8 cellular contexts compared by ENCODE assay signal in the genomic region with DNA sequence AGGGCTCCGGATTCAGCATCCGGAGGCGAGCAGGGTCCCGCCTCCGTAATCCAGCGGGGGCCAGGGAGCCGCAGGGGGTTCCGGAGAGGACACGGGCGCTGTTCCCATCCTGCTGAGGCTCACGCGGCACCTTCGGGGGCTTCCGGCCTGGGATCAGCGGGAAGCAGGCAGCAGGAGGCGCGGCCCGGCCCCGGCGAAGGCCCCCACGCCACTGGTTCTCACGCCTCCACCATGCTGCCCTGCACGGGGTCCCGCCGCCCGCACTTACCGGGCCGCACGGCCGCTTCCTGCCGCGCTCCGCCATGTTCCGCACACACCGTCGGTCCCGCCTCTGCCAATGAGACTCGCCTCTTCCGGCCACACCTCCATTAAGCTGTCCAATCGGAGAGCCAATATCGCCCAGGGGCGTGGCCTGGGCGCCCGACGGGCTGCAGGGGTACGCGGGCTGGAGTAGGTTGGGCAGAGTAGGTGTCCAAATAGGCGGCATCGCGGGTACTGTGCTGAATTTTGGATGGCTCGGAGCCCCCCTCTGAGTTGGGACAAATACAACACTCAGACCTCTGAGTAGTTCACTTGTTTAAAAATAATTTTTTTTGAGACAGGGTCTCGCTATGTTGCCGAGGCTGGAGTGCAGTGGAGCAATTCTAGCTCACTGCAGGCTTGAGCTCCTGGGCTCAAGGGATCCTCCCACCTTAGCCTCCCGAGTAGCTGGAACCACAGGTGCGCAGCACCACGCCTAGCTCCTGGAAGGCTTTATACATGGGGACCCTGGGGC. TPM values are rescaled to one million over a fixed set of nuclear protein-coding genes. Genes with fewer than 3 reads are reported as not detected.
DNase-seq lines count a peak whose midpoint lies in the region; ATAC-seq and TF ChIP-seq lines count a peak whose summit lies in the region.

A gene with protein sequence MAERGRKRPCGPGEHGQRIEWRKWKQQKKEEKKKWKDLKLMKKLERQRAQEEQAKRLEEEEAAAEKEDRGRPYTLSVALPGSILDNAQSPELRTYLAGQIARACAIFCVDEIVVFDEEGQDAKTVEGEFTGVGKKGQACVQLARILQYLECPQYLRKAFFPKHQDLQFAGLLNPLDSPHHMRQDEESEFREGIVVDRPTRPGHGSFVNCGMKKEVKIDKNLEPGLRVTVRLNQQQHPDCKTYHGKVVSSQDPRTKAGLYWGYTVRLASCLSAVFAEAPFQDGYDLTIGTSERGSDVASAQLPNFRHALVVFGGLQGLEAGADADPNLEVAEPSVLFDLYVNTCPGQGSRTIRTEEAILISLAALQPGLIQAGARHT (minus strand): TSS at position 318 of the 775 bp plus-strand sequence. CDS start 14 bp downstream, at position 304.

- H3K4me1 Mint-ChIP-seq in activated naive CD4-positive, alpha-beta T cell treated with anti-CD3 and anti-CD28 coated beads, Interleukin-2, amount 10 ng/mL, durations not matched to agents 7 days and 5 days = peaks cover 28% of the 10 kb centered on the region

- no peaks in the 10 kb centered on the region for H3K27me3 ChIP-seq in gastroesophageal sphincter

- peak within 1 kb of the TSS; percentile 26 to 90 (median 80) for H3K27ac ChIP-seq in gastroesophageal sphincter

- peak within 1 kb of the TSS; percentile 55 to 89 for H3K4me3 ChIP-seq in gastroesophageal sphincter

- H3K27me3 Mint-ChIP-seq in activated naive CD4-positive, alpha-beta T cell treated with anti-CD3 and anti-CD28 coated beads, Interleukin-2, amount 10 ng/mL, durations not matched to agents 7 days and 5 days = no peaks in the 10 kb centered on the region

- TF ChIP-seq POLR2A in gastroesophageal sphincter (IDR thresholded peaks at IDR 0.05) = peak; percentile 56 to 63

- H3K36me3 Mint-ChIP-seq in activated naive CD4-positive, alpha-beta T cell treated with anti-CD3 and anti-CD28 coated beads, Interleukin-2, amount 10 ng/mL, durations not matched to agents 7 days and 5 days = peaks cover 29% of the 10 kb centered on the region

- POLR2A ChIA-PET in HEK293T (lab: Yijun Ruan, JAX) = interaction anchor here (0.5 to 2.6 kb wide), 14 partner anchors 9 to 199 kb away, joined by 3 to 57 read pairs (median 4); a partner anchor contains a TSS

- H3K4me1 ChIP-seq in gastroesophageal sphincter = peaks cover 0 to 26% (median 4%) of the 10 kb centered on the region in 3 donors

- H3K9me3 Mint-ChIP-seq in activated naive CD4-positive, alpha-beta T cell treated with anti-CD3 and anti-CD28 coated beads, Interleukin-2, amount 10 ng/mL, durations not matched to agents 7 days and 5 days = no peaks in the 10 kb centered on the region

- TF ChIP-seq CTCF in gastroesophageal sphincter (IDR thresholded peaks at IDR 0.05) = peak in 1 of 4 experiments; percentile 19

- H3K4me3 Mint-ChIP-seq in activated naive CD4-positive, alpha-beta T cell treated with anti-CD3 and anti-CD28 coated beads, Interleukin-2, amount 10 ng/mL, durations not matched to agents 7 days and 5 days = peak within 1 kb of the TSS; percentile 97

- TF ChIP-seq EP300 in gastroesophageal sphincter (IDR thresholded peaks at IDR 0.05) = no peak

- WGBS in gastroesophageal sphincter (ENCODE audit: low coverage in 1 of 2), 2 donors = 1 to 2% methylated on average over 13 to 14 of the region's 56 CpGs

- peak within 1 kb of the TSS; percentile 90 for H3K27ac Mint-ChIP-seq in activated naive CD4-positive, alpha-beta T cell treated with anti-CD3 and anti-CD28 coated beads, Interleukin-2, amount 10 ng/mL, durations not matched to agents 7 days and 5 days

- DNase-seq in GF-D8 (lab: John Stamatoyannopoulos, UW) (peak; percentile 81), HEK293T (ENCODE audit: extremely low spot score) (peak; percentile 99), MV-4-11 (lab: John Stamatoyannopoulos, UW) (peak; percentile 92), SK-N-DZ (ENCODE audit: low spot score) (peak; percentile 93), non-pigmented ciliary epithelial cell (ENCODE audit: low read depth) (peak; percentile 54), superior temporal gyrus (ENCODE audit: extremely low spot score) (peak; percentile 98)
- DNase-seq in activated naive CD4-positive, alpha-beta T cell treated with anti-CD3 and anti-CD28 coated beads, Interleukin-2, amount 10 ng/mL, durations not matched to agents 7 days and 5 days = peak; percentile 96

- CTCF ChIA-PET in HEK293T (lab: Yijun Ruan, JAX) = interaction anchor here (0.8 to 1.4 kb wide), 2 partner anchors 11 to 93 kb away, joined by 3 to 20 read pairs; a partner anchor contains a TSS
- CTCF ChIA-PET in activated naive CD4-positive, alpha-beta T cell treated with anti-CD3 and anti-CD28 coated beads, Interleukin-2, amount 10 ng/mL, durations not matched to agents 7 days and 5 days (lab: Charles Lee) = interaction anchor here (0.7 to 4.7 kb wide), 5 partner anchors 9 to 98 kb away, joined by 3 to 22 read pairs (median 3); a partner anchor contains a TSS

- ATAC-seq in gastroesophageal sphincter = peak; percentile 100

- no peaks in the 10 kb centered on the region for H3K9me3 ChIP-seq in gastroesophageal sphincter

- peaks cover 0 to 49% of the 10 kb centered on the region in 2 donors for H3K36me3 ChIP-seq in gastroesophageal sphincter

TF ChIP-seq in HEK293T, 16 proteins besides CTCF, POLR2A, EP300 and RAD21:
- TF ChIP-seq ELF4 (IDR thresholded peaks at IDR 0.05) = peak; percentile 39; the same call in 1 of the 2 replicates
- no peak for TF ChIP-seq LEF1 (IDR thresholded peaks at IDR 0.05; ENCODE audit: borderline replicate concordance)
- no peak for TF ChIP-seq FOXM1 (IDR thresholded peaks at IDR 0.05; ENCODE audit: borderline replicate concordance)
- TF ChIP-seq FOXA1 (IDR thresholded peaks at IDR 0.05) = no peak
- no peak for TF ChIP-seq SUZ12 (IDR thresholded peaks at IDR 0.05)
- no peak for TF ChIP-seq NFRKB (IDR thresholded peaks at IDR 0.05)
- no peak for TF ChIP-seq CTBP1 (IDR thresholded peaks at IDR 0.05; ENCODE audit: borderline replicate concordance)
- TF ChIP-seq L3MBTL2 (conservative IDR thresholded peaks at IDR 0.05) = peak; percentile 92
- TF ChIP-seq, protein P1, sequence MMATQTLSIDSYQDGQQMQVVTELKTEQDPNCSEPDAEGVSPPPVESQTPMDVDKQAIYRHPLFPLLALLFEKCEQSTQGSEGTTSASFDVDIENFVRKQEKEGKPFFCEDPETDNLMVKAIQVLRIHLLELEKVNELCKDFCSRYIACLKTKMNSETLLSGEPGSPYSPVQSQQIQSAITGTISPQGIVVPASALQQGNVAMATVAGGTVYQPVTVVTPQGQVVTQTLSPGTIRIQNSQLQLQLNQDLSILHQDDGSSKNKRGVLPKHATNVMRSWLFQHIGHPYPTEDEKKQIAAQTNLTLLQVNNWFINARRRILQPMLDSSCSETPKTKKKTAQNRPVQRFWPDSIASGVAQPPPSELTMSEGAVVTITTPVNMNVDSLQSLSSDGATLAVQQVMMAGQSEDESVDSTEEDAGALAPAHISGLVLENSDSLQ (IDR thresholded peaks at IDR 0.05) = no peak
- TF ChIP-seq HDGF (IDR thresholded peaks at IDR 0.05; ENCODE audit: borderline replicate concordance) = no peak

RNA-seq across cellular contexts. Expression of the gene that starts here (rescaled TPM):
- polyA plus RNA-seq in SK-N-DZ (2014; cell fraction: cytosol; rRNA removed) = 36.7 and 46.0 TPM in 2 replicates
- polyA plus RNA-seq in SK-N-DZ (2014; cell fraction: nucleus; rRNA removed) = 105 and 116 TPM in 2 replicates
- 10 to 100 TPM in 3 of 4 donors, 1 to 10 TPM in 1; 9.6 to 26.0 (median 21.1) TPM for total RNA-seq in gastroesophageal sphincter

Comparison
In these comparisons a context has a peak if more than half of its experiments do, and no peak if none do; other contexts are left out.
1. Peak in every context shown above with its lines: DNase-seq, ATAC-seq, H3K4me3 ChIP-seq and H3K27ac ChIP-seq.